ENCODE assay signal across 8 cellular contexts in genomic region chr17:62478976-62479894, GRCh38. TPM values are rescaled to one million over a fixed set of nuclear protein-coding genes. Genes with fewer than 3 reads are reported as not detected.
DNase-seq lines count a peak whose midpoint lies in the region; ATAC-seq and TF ChIP-seq lines count a peak whose summit lies in the region.
"Not testable (repeated sequence)": the region's sequence is repeated elsewhere in the genome, so short reads cannot be mapped to it uniquely, and the experiment has no call there.

No MANE protein-coding gene starts in this region.

- not testable (repeated sequence) for H3K9me3 Mint-ChIP-seq in Calu3 (ENCODE audit: low read depth, unreplicated experiment); activated naive CD4-positive, alpha-beta T cell treated with anti-CD3 and anti-CD28 coated beads, Interleukin-2, amount 50 U/mL, for 72 hours

- not testable (repeated sequence) for TF ChIP-seq CTCF in Calu3 (IDR thresholded peaks at IDR 0.05; ENCODE audit: unreplicated experiment); foreskin fibroblast (IDR thresholded peaks at IDR 0.05; ENCODE audit: low read depth, low read length)

- H3K4me3 ChIP-seq in foreskin fibroblast (ENCODE audit: low read depth in 1 of 2, low read length in 2 of 2) (peak overlapping the region; percentile 59 to 73), muscle layer of duodenum (ENCODE audit: low read depth in 1 of 2, low read length in 2 of 2) (peak overlapping the region; percentile 60 to 61)

- not testable (repeated sequence) for H3K36me3 Mint-ChIP-seq in Calu3 (ENCODE audit: insufficient read depth, unreplicated experiment)
- H3K36me3 Mint-ChIP-seq in activated naive CD4-positive, alpha-beta T cell treated with anti-CD3 and anti-CD28 coated beads, Interleukin-2, amount 50 U/mL, for 72 hours = peaks cover 5 to 13% of the 10 kb centered on the region in 2 donors

- BruUV-seq in Calu3 (replicated peaks; lab: Mats Ljungman, UMichigan) = not testable (repeated sequence)

- H3K4me1 Mint-ChIP-seq in Calu3 (ENCODE audit: low read depth, unreplicated experiment) = not testable (repeated sequence)

- peak overlapping the region; percentile 75 for H3K4me3 Mint-ChIP-seq in Calu3 (ENCODE audit: low read depth, unreplicated experiment)

- H3K27ac Mint-ChIP-seq in Calu3 (ENCODE audit: unreplicated experiment) = peak overlapping the region; percentile 87
- H3K27ac Mint-ChIP-seq in activated naive CD4-positive, alpha-beta T cell treated with anti-CD3 and anti-CD28 coated beads, Interleukin-2, amount 50 U/mL, for 72 hours = peak overlapping the region; percentile 94 to 98

- DNase-seq in Calu3 (peak; percentile 22), T follicular helper cell (ENCODE audit: low read depth) (peak; percentile 20), foreskin fibroblast (peak in 1 of 2 donors; percentile 38)
- DNase-seq in activated naive CD4-positive, alpha-beta T cell treated with anti-CD3 and anti-CD28 coated beads, Interleukin-2, amount 50 U/mL, for 72 hours (ENCODE audit: low spot score in 2 of 2) = peak; percentile 45 to 66
- peak; percentile 46 for DNase-seq in stimulated activated CD8-positive, alpha-beta memory T cell treated with anti-CD3 and anti-CD28 coated beads, Interleukin-4, amount 100 ng/mL, for 48 hours

- H3K9me3 ChIP-seq in muscle layer of duodenum (ENCODE audit: control insufficient read depth in 1 of 2, low read length in 2 of 2) = not testable (repeated sequence)

- ATAC-seq in GM21528 (IDR thresholded peaks at IDR 0.05; ENCODE audit: low FRiP score, unreplicated experiment) = peak; percentile 45
- ATAC-seq in HG03565 (IDR thresholded peaks at IDR 0.05; ENCODE audit: unreplicated experiment) = peak; percentile 20
- ATAC-seq in activated naive CD4-positive, alpha-beta T cell treated with anti-CD3 and anti-CD28 coated beads, Interleukin-2, amount 50 U/mL, for 72 hours = peak; percentile 31 to 33

- H3K27ac ChIP-seq in muscle layer of duodenum (ENCODE audit: low read length) = peak overlapping the region; percentile 79

- not testable (repeated sequence) for H3K36me3 ChIP-seq in muscle layer of duodenum (ENCODE audit: control insufficient read depth in 1 of 2, insufficient read depth in 2 of 2, low read length in 2 of 2)

- H3K4me1 ChIP-seq in muscle layer of duodenum (ENCODE audit: control insufficient read depth in 1 of 2, insufficient read depth in 2 of 2, low read length in 2 of 2) = peaks cover 3 to 23% of the 10 kb centered on the region in 2 donors

- not testable (repeated sequence) for H3K27me3 ChIP-seq in muscle layer of duodenum (ENCODE audit: low read depth, low read length)

- CTCF ChIA-PET in Calu3 (lab: Charles Lee) = not testable (repeated sequence)

- intact Hi-C loops in Calu3 (cut with micrococcal nuclease; ENCODE audit: unreplicated experiment) = not testable (repeated sequence)

- not testable (repeated sequence) for H3K27me3 Mint-ChIP-seq in Calu3 (ENCODE audit: unreplicated experiment)

RNA-seq across cellular contexts. Expression of gene TLK2, which starts 0.6 kb away (rescaled TPM):
- total RNA-seq in Calu3 (2022) = 25.1 and 26.3 TPM in 2 replicates
- 10 to 100 TPM; 40.7 to 44.4 TPM for total RNA-seq in activated naive CD4-positive, alpha-beta T cell treated with anti-CD3 and anti-CD28 coated beads, Interleukin-2, amount 50 U/mL, for 72 hours

RNA-seq across cellular contexts. Expression of gene METTL2A, which starts 55.5 kb away (rescaled TPM):
- total RNA-seq in Calu3 (2022) = 16.5 and 21.3 TPM in 2 replicates
- total RNA-seq in activated naive CD4-positive, alpha-beta T cell treated with anti-CD3 and anti-CD28 coated beads, Interleukin-2, amount 50 U/mL, for 72 hours = 10 to 100 TPM; 22.7 to 25.1 TPM
